Comparison of ENCODE assay signal across 8 cellular contexts in genomic region chr17:76370261-76370993, GRCh38. TPM values are rescaled to one million over a fixed set of nuclear protein-coding genes. Genes with fewer than 3 reads are reported as not detected.
A peak's percentile ranks its signal among the peaks of the same experiment; 100 is the strongest.
DNase-seq lines count a peak whose midpoint lies in the region; ATAC-seq and TF ChIP-seq lines count a peak whose summit lies in the region.

No MANE protein-coding gene starts in this region.

- H3K36me3 ChIP-seq in sigmoid colon = no peaks in the 10 kb centered on the region

- no peak for TF ChIP-seq EP300 in sigmoid colon (IDR thresholded peaks at IDR 0.05)

- no peaks in the 10 kb centered on the region for H3K27me3 ChIP-seq in sigmoid colon

- TF ChIP-seq POLR2A in sigmoid colon (IDR thresholded peaks at IDR 0.05) = no peak

- peaks cover 39% of the 10 kb centered on the region for H3K4me1 Mint-ChIP-seq in glutamatergic neuron (ENCODE audit: low read depth, unreplicated experiment)

- no peaks in the 10 kb centered on the region for H3K36me3 Mint-ChIP-seq in glutamatergic neuron (ENCODE audit: unreplicated experiment)

- H3K9me3 Mint-ChIP-seq in glutamatergic neuron (ENCODE audit: unreplicated experiment) = peaks cover 17% of the 10 kb centered on the region

- peak; percentile 15 for TF ChIP-seq CTCF in GM12873 (IDR thresholded peaks at IDR 0.05; ENCODE audit: insufficient read depth, low read depth, low read length, missing control alignments)
- peak; percentile 39 for TF ChIP-seq CTCF in glutamatergic neuron (IDR thresholded peaks at IDR 0.05; ENCODE audit: partially characterized antibody, unreplicated experiment)
- peak in 3 of 4 experiments; percentile 16 to 24 (median 18) for TF ChIP-seq CTCF in sigmoid colon (IDR thresholded peaks at IDR 0.05)

- H3K9me3 ChIP-seq in sigmoid colon = no peaks in the 10 kb centered on the region

- ATAC-seq in SK-N-SH treated with all-trans-retinoic acid at 6 μM for 48 hours (peak; percentile 82), GM21576 (IDR thresholded peaks at IDR 0.05; ENCODE audit: unreplicated experiment) (no peak), GM21515 (IDR thresholded peaks at IDR 0.05; ENCODE audit: unreplicated experiment) (no peak)

- H3K4me3 Mint-ChIP-seq in glutamatergic neuron (ENCODE audit: unreplicated experiment) = peak overlapping the region; percentile 13

- H3K27me3 Mint-ChIP-seq in glutamatergic neuron (ENCODE audit: unreplicated experiment) = peaks cover 8% of the 10 kb centered on the region

- 69 to 76% methylated on average over 11 of the region's 11 CpGs for WGBS in sigmoid colon, 2 donors

- peak overlapping the region; percentile 40 to 60 (median 42) for H3K27ac ChIP-seq in sigmoid colon

- no peak overlapping the region for H3K4me3 ChIP-seq in sigmoid colon

- peaks cover 0 to 5% (median 2%) of the 10 kb centered on the region in 4 donors for H3K4me1 ChIP-seq in sigmoid colon

- DNase-seq in glutamatergic neuron (no peak), sigmoid colon (peak; percentile 90), occipital lobe (lab: John Stamatoyannopoulos, UW) (no peak), G401 (ENCODE audit: low spot score) (no peak)

- peak overlapping the region; percentile 90 for H3K27ac Mint-ChIP-seq in glutamatergic neuron (ENCODE audit: unreplicated experiment)

- intact Hi-C loops in sigmoid colon (cut with DNase I) = no loop called here

- in situ Hi-C loops in G401 (cut with HindIII; ENCODE audit: low sequenced_read_pairs) = no loop called here

TF ChIP-seq in SK-N-SH treated with all-trans-retinoic acid at 6 μM for 48 hours, 23 proteins besides CTCF, POLR2A, EP300 and RAD21:
- no peak for TF ChIP-seq ZFP30 (CRISPR knock-in tag; IDR thresholded peaks at IDR 0.05)
- no peak for TF ChIP-seq TOX (CRISPR knock-in tag; IDR thresholded peaks at IDR 0.05; ENCODE audit: borderline replicate concordance)
- no peak for TF ChIP-seq BACH2 (CRISPR knock-in tag; IDR thresholded peaks at IDR 0.05; ENCODE audit: borderline replicate concordance)
- no peak for TF ChIP-seq ZFP3 (CRISPR knock-in tag; IDR thresholded peaks at IDR 0.05)

RNA-seq across cellular contexts. Expression of gene SPHK1, which starts 14.0 kb away (rescaled TPM):
- total RNA-seq in glutamatergic neuron (ENCODE audit: unreplicated experiment) (3.1 TPM), sigmoid colon (1 to 10 TPM; 5.4 to 8.3 (median 7.7) TPM), occipital lobe (0.78 TPM)
- polyA plus RNA-seq in sigmoid colon = 1 to 10 TPM; 5.4 to 9.7 (median 5.5) TPM
- 5.8 and 10.6 TPM in 2 replicates for total RNA-seq in G401 (2014; rRNA removed; shearing (Covaris generic))

RNA-seq across cellular contexts. Expression of gene PRPSAP1, which starts 16.7 kb away (rescaled TPM):
- total RNA-seq in glutamatergic neuron (ENCODE audit: unreplicated experiment) = 68.5 TPM
- total RNA-seq in sigmoid colon = 10 to 100 TPM; 39.0 to 70.3 (median 42.3) TPM
- 10 to 100 TPM; 34.7 to 51.7 (median 35.1) TPM for polyA plus RNA-seq in sigmoid colon
- total RNA-seq in occipital lobe = 44.6 TPM
- total RNA-seq in G401 (2014; rRNA removed; shearing (Covaris generic)) = 28.0 and 30.8 TPM in 2 replicates
